In the genomic region with DNA sequence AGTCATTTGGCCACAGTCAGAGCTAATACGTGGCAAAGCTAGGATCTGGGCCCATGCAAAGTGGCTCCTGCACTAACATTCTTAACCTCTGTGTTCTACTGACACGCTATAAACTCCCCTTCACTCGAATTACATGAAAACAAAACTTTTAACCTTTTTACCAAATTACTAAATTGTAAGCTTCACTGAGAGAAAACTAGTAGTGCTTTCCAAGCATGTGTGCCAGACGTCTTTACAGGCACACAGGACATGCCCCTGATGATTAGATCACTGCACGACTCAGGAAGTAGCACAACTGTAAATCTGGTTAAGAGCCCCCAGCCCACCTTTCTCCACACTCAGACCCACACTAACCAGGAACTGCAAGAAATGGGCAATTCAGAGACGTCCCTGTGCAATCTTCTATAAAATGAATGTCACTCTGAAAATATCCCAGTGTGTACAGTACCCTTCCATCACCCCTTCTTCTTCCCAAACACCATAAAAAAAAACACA, we compare ENCODE assay signal across 24 cellular contexts. TPM values are rescaled to one million over a fixed set of nuclear protein-coding genes. Genes with fewer than 3 reads are reported as not detected.
DNase-seq lines count a peak whose midpoint lies in the region; ATAC-seq and TF ChIP-seq lines count a peak whose summit lies in the region.
"Had no signal": no experiment of that assay in that cellular context is flagged by ENCODE, and none has a peak within 500 bp of the region (broad histone marks: within the 10 kb centered on the region; RNA-seq: fewer than 3 reads in every experiment).

No MANE protein-coding gene starts in this region.

- H3K36me3 Mint-ChIP-seq in effector memory CD8-positive, alpha-beta T cell (ENCODE audit: insufficient read depth): peaks cover 3% of the 10 kb centered on the region
- H3K36me3 Mint-ChIP-seq in mesothelial cell of epicardium: no peaks in the 10 kb centered on the region

- H3K27ac Mint-ChIP-seq in effector memory CD8-positive, alpha-beta T cell: peak overlapping the region; percentile 49 to 66
- peak overlapping the region; percentile 51 for H3K27ac Mint-ChIP-seq in mesothelial cell of epicardium
- H3K27ac Mint-ChIP-seq: activated T-helper 1 cell treated with anti-CD3 and anti-CD28 coated beads, Interleukin-12 subunit alpha, Interleukin-12 subunit beta, Interleukin-2, Interleukin-4 antibody, amounts not matched to agents 30 ng/mL and 10 ng/mL and 1 ng/mL, durations not matched to agents 14 hours and 24 hours and 36 hours had no signal

- no peaks in the 10 kb centered on the region for H3K27me3 ChIP-seq in BE2C
- H3K27me3 ChIP-seq: cardiac muscle cell, esophagus muscularis mucosa, heart left ventricle, upper lobe of left lung had no signal

- H3K9me3 ChIP-seq in BE2C (no peaks in the 10 kb centered on the region), KOPT-K1 (ENCODE audit: insufficient read depth, low read length, poor library complexity, severe bottlenecking) (no peaks in the 10 kb centered on the region)
- H3K9me3 ChIP-seq: esophagus muscularis mucosa, heart left ventricle, upper lobe of left lung had no signal

- H3K4me1 ChIP-seq in BE2C: peaks cover 7% of the 10 kb centered on the region

- H3K4me3 ChIP-seq in BE2C (ENCODE audit: low read depth, low read length): no peak overlapping the region
- H3K4me3 ChIP-seq: cardiac muscle cell, esophagus muscularis mucosa, heart left ventricle, upper lobe of left lung had no signal

- H3K36me3 ChIP-seq in BE2C (no peaks in the 10 kb centered on the region), KOPT-K1 (ENCODE audit: insufficient read depth, low read length) (no peaks in the 10 kb centered on the region)
- H3K36me3 ChIP-seq: cardiac muscle cell, esophagus muscularis mucosa, heart left ventricle, upper lobe of left lung had no signal

- H3K27me3 Mint-ChIP-seq in effector memory CD8-positive, alpha-beta T cell: no peaks in the 10 kb centered on the region
- no peaks in the 10 kb centered on the region for H3K27me3 Mint-ChIP-seq in mesothelial cell of epicardium (ENCODE audit: low read depth)
- H3K27me3 Mint-ChIP-seq: IgD-negative memory B cell had no signal

- H3K9me3 Mint-ChIP-seq in effector memory CD8-positive, alpha-beta T cell: no peaks in the 10 kb centered on the region
- H3K9me3 Mint-ChIP-seq in mesothelial cell of epicardium: no peaks in the 10 kb centered on the region
- H3K9me3 Mint-ChIP-seq: activated T-helper 1 cell treated with anti-CD3 and anti-CD28 coated beads, Interleukin-12 subunit alpha, Interleukin-12 subunit beta, Interleukin-2, Interleukin-4 antibody, amounts not matched to agents 30 ng/mL and 10 ng/mL and 1 ng/mL, durations not matched to agents 14 hours and 24 hours and 36 hours; IgD-negative memory B cell had no signal

- TF ChIP-seq CTCF in BE2C (IDR thresholded peaks at IDR 0.05; ENCODE audit: low read depth, low read length): no peak
- no peak for TF ChIP-seq CTCF in mesothelial cell of epicardium (IDR thresholded peaks at IDR 0.05; ENCODE audit: unreplicated experiment)

- ATAC-seq in effector memory CD8-positive, alpha-beta T cell (replicated peaks): no peak
- ATAC-seq in HG03432 (IDR thresholded peaks at IDR 0.05; ENCODE audit: unreplicated experiment): no peak
- no peak for ATAC-seq in HG03520 (IDR thresholded peaks at IDR 0.05; ENCODE audit: unreplicated experiment)
- ATAC-seq in GM21423 (IDR thresholded peaks at IDR 0.05; ENCODE audit: unreplicated experiment): no peak

- peaks cover 27 to 31% of the 10 kb centered on the region in 2 donors for H3K4me1 Mint-ChIP-seq in effector memory CD8-positive, alpha-beta T cell (ENCODE audit: low read depth in 2 of 2)
- peaks cover 35% of the 10 kb centered on the region for H3K4me1 Mint-ChIP-seq in mesothelial cell of epicardium

- H3K4me3 Mint-ChIP-seq in effector memory CD8-positive, alpha-beta T cell: no peak overlapping the region
- H3K4me3 Mint-ChIP-seq in mesothelial cell of epicardium: no peak overlapping the region
- H3K4me3 Mint-ChIP-seq: activated T-helper 1 cell treated with anti-CD3 and anti-CD28 coated beads, Interleukin-12 subunit alpha, Interleukin-12 subunit beta, Interleukin-2, Interleukin-4 antibody, amounts not matched to agents 30 ng/mL and 10 ng/mL and 1 ng/mL, durations not matched to agents 14 hours and 24 hours and 36 hours; IgD-negative memory B cell had no signal

- DNase-seq in BE2C: peak; percentile 20
- DNase-seq in effector memory CD8-positive, alpha-beta T cell: no peak
- no peak for DNase-seq in mesothelial cell of epicardium (ENCODE audit: low spot score in 2 of 2, unreplicated experiment in 2 of 2)
- DNase-seq in effector CD8-positive, alpha-beta T cell (lab: John Stamatoyannopoulos, UW): no peak
- DNase-seq: activated CD4-positive, CD25-positive, alpha-beta regulatory T cell treated with anti-CD3 and anti-CD28 coated beads, Interleukin-2, amount 50 U/mL, for 72 hours; DMS79; GOT3; heart left ventricle; mammary epithelial cell; NCI-H2081 treated with DMSO at 0.1 percent for 48 hours; NCI-H524 treated with DMSO at 0.1 percent for 48 hours; retina; SHP77 treated with DMSO at 0.1 percent for 48 hours; stimulated activated naive CD4-positive, alpha-beta T cell; T-helper 2 cell; upper lobe of left lung had no signal

- peak overlapping the region; percentile 44 for H3K27ac ChIP-seq in KOPT-K1 (ENCODE audit: low read depth, low read length, poor library complexity, severe bottlenecking)
- H3K27ac ChIP-seq: cardiac muscle cell, esophagus muscularis mucosa, upper lobe of left lung had no signal

RNA-seq across cellular contexts. Expression of a gene that starts 16.1 kb away (rescaled TPM):
- polyA plus RNA-seq in BE2C (2012; ENCODE audit: insufficient read depth, insufficient read length, low read depth): 19.6 TPM
- total RNA-seq in mesothelial cell of epicardium: 102 to 110 TPM (median 106 TPM) in 3 replicates
